In the genomic region with DNA sequence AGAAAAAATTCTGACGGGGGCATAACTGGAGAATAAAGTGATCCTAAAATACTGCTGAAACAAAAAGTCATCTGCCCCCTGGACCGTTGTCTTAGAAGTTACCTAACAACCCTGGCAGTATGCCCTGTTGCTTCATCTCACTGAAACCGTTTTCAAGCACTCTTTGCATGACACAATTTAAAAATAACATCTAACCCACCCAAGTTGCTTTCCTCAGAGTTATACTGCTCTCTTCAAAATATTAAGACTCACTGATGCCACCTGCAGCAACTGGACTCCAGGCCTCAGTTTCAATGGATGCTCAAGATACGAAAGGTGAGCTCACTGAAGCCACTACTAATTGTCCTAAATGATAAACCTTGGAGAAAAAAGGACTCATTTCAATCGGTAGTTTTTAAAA, we compare ENCODE assay signal across 10 cellular contexts. TPM values are rescaled to one million over a fixed set of nuclear protein-coding genes. Genes with fewer than 3 reads are reported as not detected.
DNase-seq lines count a peak whose midpoint lies in the region; ATAC-seq, FAIRE-seq and TF ChIP-seq lines count a peak whose summit lies in the region.
"Had no signal": no experiment of that assay in that cellular context is flagged by ENCODE, and none has a peak within 500 bp of the region (broad histone marks: within the 10 kb centered on the region; RNA-seq: fewer than 3 reads in every experiment).

No MANE protein-coding gene starts in this region.

- no peaks in the 10 kb centered on the region for H3K36me3 ChIP-seq in WERI-Rb-1

- DNase-seq in AG04449 (ENCODE audit: low read depth, low spot score), result peak; percentile 55
- peak; percentile 83 for DNase-seq in LHCN-M2 (ENCODE audit: low read depth)
- peak; percentile 96 for DNase-seq in fibroblast of mammary gland (ENCODE audit: low read depth)
- no peak for DNase-seq in WERI-Rb-1
- DNase-seq in HEK293T (ENCODE audit: extremely low spot score), result no peak
- no peak for DNase-seq in HTR-8/SVneo (ENCODE audit: insufficient read length, low spot score)
- DNase-seq: CD4-positive, alpha-beta memory T cell had no signal

- FAIRE-seq in HTR-8/SVneo (lab: Jason Lieb, UNC), result no peak

- peaks cover 4% of the 10 kb centered on the region for H3K9me3 ChIP-seq in WERI-Rb-1 (ENCODE audit: severe bottlenecking)

- TF ChIP-seq CTCF in AG04449 (IDR thresholded peaks at IDR 0.05; ENCODE audit: insufficient read depth, low read length, missing control alignments) (no peak), fibroblast of mammary gland (conservative IDR thresholded peaks at IDR 0.05; ENCODE audit: control insufficient read depth, insufficient read depth, low read depth, low read length) (peak; percentile 21), WERI-Rb-1 (IDR thresholded peaks at IDR 0.05; ENCODE audit: low read depth, low read length) (no peak)

- POLR2A ChIA-PET in AG04449 (lab: Yijun Ruan, JAX) (no interaction called here), HEK293T (lab: Yijun Ruan, JAX) (no interaction called here)

- CTCF ChIA-PET in AG04449 (lab: Yijun Ruan, JAX), result no interaction called here
- CTCF ChIA-PET in HEK293T (lab: Yijun Ruan, JAX), result no interaction called here

- no peaks in the 10 kb centered on the region for H3K27me3 ChIP-seq in WERI-Rb-1 (ENCODE audit: insufficient read depth, low read depth, severe bottlenecking)

- no peak overlapping the region for H3K27ac ChIP-seq in WERI-Rb-1

- no peak overlapping the region for H3K4me3 ChIP-seq in AG04449 (ENCODE audit: low read depth, low read length)
- H3K4me3 ChIP-seq in fibroblast of mammary gland (ENCODE audit: control insufficient read depth, low read depth, low read length), result no peak overlapping the region
- H3K4me3 ChIP-seq in WERI-Rb-1 (ENCODE audit: low read depth, low read length), result no peak overlapping the region

- peak; percentile 62 for ATAC-seq in GM21381 (IDR thresholded peaks at IDR 0.05; ENCODE audit: unreplicated experiment)
- no peak for ATAC-seq in GM21825 (IDR thresholded peaks at IDR 0.05; ENCODE audit: unreplicated experiment)
- ATAC-seq: SK-N-SH treated with all-trans-retinoic acid at 6 μM for 48 hours had no signal

TF ChIP-seq in HEK293T, 16 proteins besides CTCF, POLR2A, EP300 and RAD21:
- TF ChIP-seq, protein P1, sequence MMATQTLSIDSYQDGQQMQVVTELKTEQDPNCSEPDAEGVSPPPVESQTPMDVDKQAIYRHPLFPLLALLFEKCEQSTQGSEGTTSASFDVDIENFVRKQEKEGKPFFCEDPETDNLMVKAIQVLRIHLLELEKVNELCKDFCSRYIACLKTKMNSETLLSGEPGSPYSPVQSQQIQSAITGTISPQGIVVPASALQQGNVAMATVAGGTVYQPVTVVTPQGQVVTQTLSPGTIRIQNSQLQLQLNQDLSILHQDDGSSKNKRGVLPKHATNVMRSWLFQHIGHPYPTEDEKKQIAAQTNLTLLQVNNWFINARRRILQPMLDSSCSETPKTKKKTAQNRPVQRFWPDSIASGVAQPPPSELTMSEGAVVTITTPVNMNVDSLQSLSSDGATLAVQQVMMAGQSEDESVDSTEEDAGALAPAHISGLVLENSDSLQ (IDR thresholded peaks at IDR 0.05), result no peak
- TF ChIP-seq NFRKB (IDR thresholded peaks at IDR 0.05) (no peak), FOXK2 (IDR thresholded peaks at IDR 0.05) (no peak), CTBP1 (IDR thresholded peaks at IDR 0.05; ENCODE audit: borderline replicate concordance) (no peak), ZNF384 (IDR thresholded peaks at IDR 0.05) (no peak), ARNT (IDR thresholded peaks at IDR 0.05) (no peak), BHLHE40 (IDR thresholded peaks at IDR 0.05; ENCODE audit: borderline replicate concordance) (no peak), L3MBTL2 (conservative IDR thresholded peaks at IDR 0.05) (no peak), HDGF (IDR thresholded peaks at IDR 0.05; ENCODE audit: borderline replicate concordance) (no peak), SUZ12 (IDR thresholded peaks at IDR 0.05) (no peak), LEF1 (IDR thresholded peaks at IDR 0.05; ENCODE audit: borderline replicate concordance) (no peak), TARDBP (IDR thresholded peaks at IDR 0.05) (no peak), FOXM1 (IDR thresholded peaks at IDR 0.05; ENCODE audit: borderline replicate concordance) (no peak), ELF4 (IDR thresholded peaks at IDR 0.05) (no peak), FOXA1 (IDR thresholded peaks at IDR 0.05) (no peak), SP1 (IDR thresholded peaks at IDR 0.05) (no peak)

RNA-seq across cellular contexts. Expression of a gene that starts 57.4 kb away (rescaled TPM):
- total RNA-seq in LHCN-M2 (2014; rRNA removed), result 66.1 and 66.2 TPM in 2 replicates
- polyA plus RNA-seq in LHCN-M2 (2012), result 19.8 TPM

Comparison
In these comparisons a context has a peak if more than half of its experiments do, and no peak if none do; other contexts are left out.
1. DNase-seq: peak in AG04449 (single experiment), LHCN-M2 (single experiment) and fibroblast of mammary gland (single experiment); none in WERI-Rb-1 (single experiment), HEK293T (single experiment) and HTR-8/SVneo (single experiment).